In the genomic region with DNA sequence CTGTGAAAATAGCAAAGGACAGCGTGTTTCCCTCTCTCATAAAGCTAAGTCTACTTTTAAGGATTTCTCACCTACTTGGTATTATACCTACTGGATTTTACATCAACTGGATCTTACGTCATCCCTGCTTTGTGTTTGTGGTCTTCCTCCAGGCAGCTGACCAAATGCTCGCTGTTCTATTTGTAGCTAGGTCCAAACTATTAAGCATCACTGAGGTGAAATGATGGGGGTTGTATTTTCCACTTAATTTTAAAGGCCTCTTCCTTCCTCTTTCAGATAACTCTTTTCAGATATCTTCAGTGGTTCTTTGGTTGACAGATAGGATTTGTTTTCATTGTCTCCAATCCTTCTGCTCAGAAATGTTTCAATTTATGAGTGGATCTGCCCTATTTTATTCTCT, we compare ENCODE assay signal across 13 cellular contexts.
"Had no signal": no experiment of that assay in that cellular context is flagged by ENCODE, and none has a peak within 500 bp of the region (broad histone marks: within the 10 kb centered on the region; RNA-seq: fewer than 3 reads in every experiment).

No MANE protein-coding gene starts in this region.

- H3K27me3 Mint-ChIP-seq: activated CD8-positive, alpha-beta T cell treated with anti-CD3 and anti-CD28 coated beads for 36 hours; activated naive CD8-positive, alpha-beta T cell treated with anti-CD3 and anti-CD28 coated beads for 36 hours had no signal

- H3K27ac Mint-ChIP-seq: activated CD8-positive, alpha-beta T cell treated with anti-CD3 and anti-CD28 coated beads for 36 hours; activated naive CD8-positive, alpha-beta T cell treated with anti-CD3 and anti-CD28 coated beads for 36 hours; activated T-cell treated with anti-CD3 and anti-CD28 coated beads, Interleukin-2, amount 50 U/mL, for 72 hours; endodermal cell had no signal

- H3K36me3 Mint-ChIP-seq: activated naive CD8-positive, alpha-beta T cell treated with anti-CD3 and anti-CD28 coated beads for 36 hours had no signal

- H3K27me3 ChIP-seq: thyroid gland had no signal

- H3K4me3 Mint-ChIP-seq: activated CD8-positive, alpha-beta T cell treated with anti-CD3 and anti-CD28 coated beads for 36 hours; activated naive CD8-positive, alpha-beta T cell treated with anti-CD3 and anti-CD28 coated beads for 36 hours; activated T-cell treated with anti-CD3 and anti-CD28 coated beads, Interleukin-2, amount 50 U/mL, for 72 hours; endodermal cell had no signal

- H3K36me3 ChIP-seq: lower lobe of right lung, thyroid gland had no signal

- H3K4me1 ChIP-seq: lower lobe of right lung, thyroid gland had no signal

- DNase-seq: activated CD8-positive, alpha-beta memory T cell treated with anti-CD3 and anti-CD28 coated beads, Interleukin-2, amount 50 U/mL, for 4 hours; activated CD8-positive, alpha-beta T cell treated with anti-CD3 and anti-CD28 coated beads for 36 hours; activated gamma-delta T cell treated with Interleukin-2 at 50 U/mL for 16 hours; activated naive CD8-positive, alpha-beta T cell treated with anti-CD3 and anti-CD28 coated beads for 36 hours; activated T-cell treated with anti-CD3 and anti-CD28 coated beads, Interleukin-2, amount 50 U/mL, for 72 hours; dermis blood vessel endothelial cell; endodermal cell; erythroblast; lower lobe of right lung; midbrain; thyroid gland had no signal

- H3K9me3 ChIP-seq: lower lobe of right lung, thyroid gland had no signal

- ATAC-seq: activated CD8-positive, alpha-beta T cell treated with anti-CD3 and anti-CD28 coated beads for 36 hours; activated T-cell treated with anti-CD3 and anti-CD28 coated beads, Interleukin-2, amount 50 U/mL, for 72 hours; lower lobe of right lung had no signal

- H3K4me1 Mint-ChIP-seq: endodermal cell had no signal

- H3K9me3 Mint-ChIP-seq: activated CD8-positive, alpha-beta T cell treated with anti-CD3 and anti-CD28 coated beads for 36 hours; activated naive CD8-positive, alpha-beta T cell treated with anti-CD3 and anti-CD28 coated beads for 36 hours; activated T-cell treated with anti-CD3 and anti-CD28 coated beads, Interleukin-2, amount 50 U/mL, for 72 hours; endodermal cell had no signal

- H3K27ac ChIP-seq: lower lobe of right lung, skin epidermis, thyroid gland, VCaP had no signal

- H3K4me3 ChIP-seq: lower lobe of right lung, skin epidermis, thyroid gland had no signal
